In the genomic region with DNA sequence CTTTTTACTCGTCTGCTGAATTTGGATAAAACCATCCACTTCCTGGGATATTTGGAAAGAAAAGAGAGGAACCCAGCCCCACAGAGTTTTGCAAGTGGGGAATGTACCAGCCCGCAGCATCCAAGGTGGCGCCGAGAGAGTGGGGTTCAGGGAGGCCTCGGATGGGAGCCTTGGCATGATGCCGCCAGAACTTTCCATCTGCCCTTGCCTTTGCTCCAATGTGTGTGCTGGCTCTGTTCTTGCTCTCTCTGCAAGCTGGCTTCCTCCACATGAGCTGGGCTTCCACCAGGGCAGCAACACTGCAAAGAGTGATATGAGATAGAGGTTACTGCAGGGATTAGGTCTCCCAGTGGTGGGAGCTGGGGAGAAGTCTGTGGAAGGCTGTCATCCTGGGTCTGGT, we compare ENCODE assay signal across 39 cellular contexts. TPM values are rescaled to one million over a fixed set of nuclear protein-coding genes. Genes with fewer than 3 reads are reported as not detected.
"Had no signal": no experiment of that assay in that cellular context is flagged by ENCODE, and none has a peak within 500 bp of the region (broad histone marks: within the 10 kb centered on the region; RNA-seq: fewer than 3 reads in every experiment).

No MANE protein-coding gene starts in this region.

- H3K36me3 Mint-ChIP-seq: activated CD8-positive, alpha-beta memory T cell treated with anti-CD3 and anti-CD28 coated beads, Interleukin-2, amount 10 ng/mL, durations not matched to agents 7 days and 5 days; activated naive CD4-positive, alpha-beta T cell treated with anti-CD3 and anti-CD28 coated beads, Interleukin-2, amount 10 ng/mL, durations not matched to agents 7 days and 5 days; activated naive CD4-positive, alpha-beta T cell treated with anti-CD3 and anti-CD28 coated beads, Interleukin-2, amount 50 U/mL, for 24 hours; activated naive CD8-positive, alpha-beta T cell; activated naive CD8-positive, alpha-beta T cell treated with anti-CD3 and anti-CD28 coated beads, Interleukin-2, amount 10 ng/mL, durations not matched to agents 7 days and 5 days; brain had no signal

- H3K36me3 ChIP-seq: ascending aorta, cardiac muscle cell had no signal

- FAIRE-seq: bronchial epithelial cell, TTC549 had no signal

- H3K4me1 Mint-ChIP-seq: activated B cell treated with CpG ODN at 0.5 μM for 24 hours; activated CD4-positive, alpha-beta memory T cell treated with anti-CD3 and anti-CD28 coated beads, Interleukin-2, amount 10 ng/mL, durations not matched to agents 7 days and 5 days; activated CD4-positive, alpha-beta T cell treated with anti-CD3 and anti-CD28 coated beads for 36 hours; activated CD4-positive, alpha-beta T cell treated with anti-CD3 and anti-CD28 coated beads, Interleukin-2, amount 10 ng/mL, durations not matched to agents 7 days and 5 days; activated CD8-positive, alpha-beta memory T cell treated with anti-CD3 and anti-CD28 coated beads, Interleukin-2, amount 10 ng/mL, durations not matched to agents 7 days and 5 days; activated naive CD4-positive, alpha-beta T cell treated with anti-CD3 and anti-CD28 coated beads, Interleukin-2, amount 10 ng/mL, durations not matched to agents 7 days and 5 days; activated naive CD4-positive, alpha-beta T cell treated with anti-CD3 and anti-CD28 coated beads, Interleukin-2, amount 50 U/mL, for 24 hours; activated naive CD8-positive, alpha-beta T cell treated with anti-CD3 and anti-CD28 coated beads, Interleukin-2, amount 10 ng/mL, durations not matched to agents 7 days and 5 days; activated naive CD8-positive, alpha-beta T cell treated with anti-CD3 and anti-CD28 coated beads, Interleukin-2, amount 50 U/mL, for 24 hours; brain; central memory CD8-positive, alpha-beta T cell had no signal

- H3K27ac ChIP-seq: ascending aorta, cardiac muscle cell, VCaP had no signal

- H3K4me3 Mint-ChIP-seq: activated B cell treated with CpG ODN at 0.5 μM for 24 hours; activated CD4-positive, alpha-beta memory T cell treated with anti-CD3 and anti-CD28 coated beads, Interleukin-2, amount 10 ng/mL, durations not matched to agents 7 days and 5 days; activated CD4-positive, alpha-beta T cell treated with anti-CD3 and anti-CD28 coated beads for 36 hours; activated CD4-positive, alpha-beta T cell treated with anti-CD3 and anti-CD28 coated beads, Interleukin-2, amount 10 ng/mL, durations not matched to agents 7 days and 5 days; activated CD8-positive, alpha-beta memory T cell treated with anti-CD3 and anti-CD28 coated beads, Interleukin-2, amount 10 ng/mL, durations not matched to agents 7 days and 5 days; activated CD8-positive, alpha-beta T cell treated with anti-CD3 and anti-CD28 coated beads, Interleukin-2, amount 10 ng/mL, durations not matched to agents 7 days and 5 days; activated naive CD4-positive, alpha-beta T cell treated with anti-CD3 and anti-CD28 coated beads, Interleukin-2, amount 10 ng/mL, durations not matched to agents 7 days and 5 days; activated naive CD4-positive, alpha-beta T cell treated with anti-CD3 and anti-CD28 coated beads, Interleukin-2, amount 50 U/mL, for 24 hours; activated naive CD8-positive, alpha-beta T cell; activated naive CD8-positive, alpha-beta T cell treated with anti-CD3 and anti-CD28 coated beads, Interleukin-2, amount 10 ng/mL, durations not matched to agents 7 days and 5 days; activated naive CD8-positive, alpha-beta T cell treated with anti-CD3 and anti-CD28 coated beads, Interleukin-2, amount 50 U/mL, for 24 hours; activated T-cell treated with anti-CD3 and anti-CD28 coated beads, Interleukin-2, amount 50 U/mL, for 24 hours; brain; central memory CD8-positive, alpha-beta T cell; T-helper 1 cell treated with Interleukin-12 subunit alpha and Interleukin-12 subunit beta and Interleukin-4 antibody, amounts not matched to agents 30 μg/mL and 1 μg/mL, for 36 hours; T-helper 2 cell treated with Interferon-gamma antibody and Interleukin-4, amounts not matched to agents 5 μg/mL and 100 μg/mL, for 36 hours had no signal

- H3K27me3 ChIP-seq: ascending aorta, cardiac muscle cell had no signal

- DNase-seq: activated B cell treated with CpG ODN at 0.5 μM for 24 hours; activated CD4-positive, alpha-beta memory T cell treated with anti-CD3 and anti-CD28 coated beads, Interleukin-2, amount 10 ng/mL, durations not matched to agents 7 days and 5 days; activated CD4-positive, alpha-beta T cell treated with anti-CD3 and anti-CD28 coated beads for 1 hour; activated CD4-positive, alpha-beta T cell treated with anti-CD3 and anti-CD28 coated beads for 36 hours; activated CD4-positive, alpha-beta T cell treated with anti-CD3 and anti-CD28 coated beads for 48 hours; activated CD4-positive, alpha-beta T cell treated with anti-CD3 and anti-CD28 coated beads, Interleukin-2, amount 10 ng/mL, durations not matched to agents 7 days and 5 days; activated CD4-positive, alpha-beta T cell treated with anti-CD3 and anti-CD28 coated beads, Interleukin-2, amount 50 U/mL, for 48 hours; activated CD8-positive, alpha-beta memory T cell treated with anti-CD3 and anti-CD28 coated beads for 24 hours; activated CD8-positive, alpha-beta memory T cell treated with anti-CD3 and anti-CD28 coated beads, Interleukin-2, amount 10 ng/mL, durations not matched to agents 7 days and 5 days; activated CD8-positive, alpha-beta memory T cell treated with anti-CD3 and anti-CD28 coated beads, Interleukin-2, amount 50 U/mL, for 48 hours; activated CD8-positive, alpha-beta T cell treated with anti-CD3 and anti-CD28 coated beads, Interleukin-2, amount 10 ng/mL, durations not matched to agents 7 days and 5 days; activated effector memory CD4-positive, alpha-beta T cell treated with Interleukin-2 at 50 U/mL for 16 hours; activated gamma-delta T cell; activated naive CD4-positive, alpha-beta T cell treated with anti-CD3 and anti-CD28 coated beads, Interleukin-2, amount 10 ng/mL, durations not matched to agents 7 days and 5 days; activated naive CD4-positive, alpha-beta T cell treated with Interleukin-2 at 50 U/mL for 16 hours; activated naive CD8-positive, alpha-beta T cell treated with anti-CD3 and anti-CD28 coated beads, Interleukin-2, amount 10 ng/mL, durations not matched to agents 7 days and 5 days; activated naive CD8-positive, alpha-beta T cell treated with anti-CD3 and anti-CD28 coated beads, Interleukin-2, amount 50 U/mL, for 24 hours; activated T-cell treated with anti-CD3 and anti-CD28 coated beads, Interleukin-2, amount 50 U/mL, for 24 hours; activated T-cell treated with anti-CD3 and anti-CD28 coated beads, Interleukin-2, amount 50 U/mL, for 48 hours; amygdala; anterior cingulate cortex; caudate nucleus; cerebellar nuclear complex; T-helper 1 cell; T-helper 2 cell; T-helper 9 cell had no signal

- H3K9me3 Mint-ChIP-seq: activated B cell treated with CpG ODN at 0.5 μM for 24 hours; activated naive CD4-positive, alpha-beta T cell treated with anti-CD3 and anti-CD28 coated beads, Interleukin-2, amount 50 U/mL, for 24 hours; T-helper 1 cell treated with Interleukin-12 subunit alpha and Interleukin-12 subunit beta and Interleukin-4 antibody, amounts not matched to agents 30 μg/mL and 1 μg/mL, for 36 hours had no signal

- ATAC-seq: activated CD4-positive, alpha-beta T cell treated with anti-CD3 and anti-CD28 coated beads for 36 hours; activated CD8-positive, alpha-beta memory T cell treated with anti-CD3 and anti-CD28 coated beads, Interleukin-2, amount 10 ng/mL, durations not matched to agents 7 days and 5 days; activated CD8-positive, alpha-beta T cell treated with anti-CD3 and anti-CD28 coated beads, Interleukin-2, amount 10 ng/mL, durations not matched to agents 7 days and 5 days; activated naive CD8-positive, alpha-beta T cell treated with anti-CD3 and anti-CD28 coated beads, Interleukin-2, amount 50 U/mL, for 24 hours had no signal

- H3K4me1 ChIP-seq: ascending aorta had no signal

- H3K9me3 ChIP-seq: ascending aorta had no signal

- H3K27me3 Mint-ChIP-seq: activated B cell treated with CpG ODN at 0.5 μM for 24 hours; activated CD4-positive, alpha-beta memory T cell treated with anti-CD3 and anti-CD28 coated beads, Interleukin-2, amount 10 ng/mL, durations not matched to agents 7 days and 5 days; activated CD4-positive, alpha-beta T cell treated with anti-CD3 and anti-CD28 coated beads, Interleukin-2, amount 10 ng/mL, durations not matched to agents 7 days and 5 days; activated CD8-positive, alpha-beta memory T cell treated with anti-CD3 and anti-CD28 coated beads, Interleukin-2, amount 10 ng/mL, durations not matched to agents 7 days and 5 days; activated naive CD4-positive, alpha-beta T cell treated with anti-CD3 and anti-CD28 coated beads, Interleukin-2, amount 10 ng/mL, durations not matched to agents 7 days and 5 days; activated T-cell treated with anti-CD3 and anti-CD28 coated beads, Interleukin-2, amount 50 U/mL, for 24 hours had no signal

- H3K4me3 ChIP-seq: ascending aorta, cardiac muscle cell had no signal

- H3K27ac Mint-ChIP-seq: activated B cell treated with CpG ODN at 0.5 μM for 24 hours; activated CD4-positive, alpha-beta memory T cell treated with anti-CD3 and anti-CD28 coated beads, Interleukin-2, amount 10 ng/mL, durations not matched to agents 7 days and 5 days; activated CD4-positive, alpha-beta T cell treated with anti-CD3 and anti-CD28 coated beads for 36 hours; activated CD4-positive, alpha-beta T cell treated with anti-CD3 and anti-CD28 coated beads, Interleukin-2, amount 10 ng/mL, durations not matched to agents 7 days and 5 days; activated CD8-positive, alpha-beta memory T cell treated with anti-CD3 and anti-CD28 coated beads, Interleukin-2, amount 10 ng/mL, durations not matched to agents 7 days and 5 days; activated CD8-positive, alpha-beta T cell treated with anti-CD3 and anti-CD28 coated beads, Interleukin-2, amount 10 ng/mL, durations not matched to agents 7 days and 5 days; activated naive CD4-positive, alpha-beta T cell treated with anti-CD3 and anti-CD28 coated beads, Interleukin-2, amount 10 ng/mL, durations not matched to agents 7 days and 5 days; activated naive CD4-positive, alpha-beta T cell treated with anti-CD3 and anti-CD28 coated beads, Interleukin-2, amount 50 U/mL, for 24 hours; activated naive CD8-positive, alpha-beta T cell; activated naive CD8-positive, alpha-beta T cell treated with anti-CD3 and anti-CD28 coated beads, Interleukin-2, amount 10 ng/mL, durations not matched to agents 7 days and 5 days; activated naive CD8-positive, alpha-beta T cell treated with anti-CD3 and anti-CD28 coated beads, Interleukin-2, amount 50 U/mL, for 24 hours; activated T-cell treated with anti-CD3 and anti-CD28 coated beads, Interleukin-2, amount 50 U/mL, for 24 hours; activated T-helper 2 cell treated with anti-CD3 and anti-CD28 coated beads, Interferon-gamma antibody, Interleukin-2, Interleukin-4, amounts not matched to agents 10 μg/mL and 5 μg/mL and 100 μg/mL, durations not matched to agents 14 hours and 24 hours and 36 hours; brain; T-helper 1 cell treated with Interleukin-12 subunit alpha and Interleukin-12 subunit beta and Interleukin-4 antibody, amounts not matched to agents 30 μg/mL and 1 μg/mL, for 36 hours; T-helper 2 cell treated with Interferon-gamma antibody and Interleukin-4, amounts not matched to agents 5 μg/mL and 100 μg/mL, for 36 hours had no signal

RNA-seq across cellular contexts. Expression of gene SERPINA12, which starts 6.6 kb away (rescaled TPM):
- total RNA-seq: activated B cell treated with CpG ODN at 0.5 μM for 24 hours; activated CD4-positive, alpha-beta memory T cell treated with anti-CD3 and anti-CD28 coated beads, Interleukin-2, amount 10 ng/mL, durations not matched to agents 7 days and 5 days; activated CD4-positive, alpha-beta T cell treated with anti-CD3 and anti-CD28 coated beads for 36 hours; activated CD4-positive, alpha-beta T cell treated with anti-CD3 and anti-CD28 coated beads, Interleukin-2, amount 10 ng/mL, durations not matched to agents 7 days and 5 days; activated CD8-positive, alpha-beta memory T cell treated with anti-CD3 and anti-CD28 coated beads, Interleukin-2, amount 10 ng/mL, durations not matched to agents 7 days and 5 days; activated CD8-positive, alpha-beta T cell treated with anti-CD3 and anti-CD28 coated beads, Interleukin-2, amount 10 ng/mL, durations not matched to agents 7 days and 5 days; activated naive CD8-positive, alpha-beta T cell treated with anti-CD3 and anti-CD28 coated beads, Interleukin-2, amount 10 ng/mL, durations not matched to agents 7 days and 5 days; activated T-helper 2 cell treated with anti-CD3 and anti-CD28 coated beads, Interferon-gamma antibody, Interleukin-2, Interleukin-4, amounts not matched to agents 10 μg/mL and 5 μg/mL and 100 μg/mL, durations not matched to agents 14 hours and 24 hours and 36 hours; ascending aorta; bronchial epithelial cell; cardiac muscle cell had no signal
- polyA plus RNA-seq: adipose tissue, cardiac muscle cell had no signal

RNA-seq across cellular contexts. Expression of gene SERPINA9, which starts 39.9 kb away (rescaled TPM):
- total RNA-seq: activated CD4-positive, alpha-beta memory T cell treated with anti-CD3 and anti-CD28 coated beads, Interleukin-2, amount 10 ng/mL, durations not matched to agents 7 days and 5 days; activated CD4-positive, alpha-beta T cell treated with anti-CD3 and anti-CD28 coated beads for 36 hours; activated CD4-positive, alpha-beta T cell treated with anti-CD3 and anti-CD28 coated beads, Interleukin-2, amount 10 ng/mL, durations not matched to agents 7 days and 5 days; activated CD8-positive, alpha-beta memory T cell treated with anti-CD3 and anti-CD28 coated beads, Interleukin-2, amount 10 ng/mL, durations not matched to agents 7 days and 5 days; activated CD8-positive, alpha-beta T cell treated with anti-CD3 and anti-CD28 coated beads, Interleukin-2, amount 10 ng/mL, durations not matched to agents 7 days and 5 days; activated naive CD8-positive, alpha-beta T cell treated with anti-CD3 and anti-CD28 coated beads, Interleukin-2, amount 10 ng/mL, durations not matched to agents 7 days and 5 days; activated T-helper 2 cell treated with anti-CD3 and anti-CD28 coated beads, Interferon-gamma antibody, Interleukin-2, Interleukin-4, amounts not matched to agents 10 μg/mL and 5 μg/mL and 100 μg/mL, durations not matched to agents 14 hours and 24 hours and 36 hours; ascending aorta; bronchial epithelial cell; cardiac muscle cell had no signal
- polyA plus RNA-seq: adipose tissue, cardiac muscle cell had no signal

RNA-seq across cellular contexts. Expression of gene SERPINA4, which starts 45.4 kb away (rescaled TPM):
- total RNA-seq: activated B cell treated with CpG ODN at 0.5 μM for 24 hours; activated CD4-positive, alpha-beta memory T cell treated with anti-CD3 and anti-CD28 coated beads, Interleukin-2, amount 10 ng/mL, durations not matched to agents 7 days and 5 days; activated CD4-positive, alpha-beta T cell treated with anti-CD3 and anti-CD28 coated beads for 36 hours; activated CD4-positive, alpha-beta T cell treated with anti-CD3 and anti-CD28 coated beads, Interleukin-2, amount 10 ng/mL, durations not matched to agents 7 days and 5 days; activated CD8-positive, alpha-beta memory T cell treated with anti-CD3 and anti-CD28 coated beads, Interleukin-2, amount 10 ng/mL, durations not matched to agents 7 days and 5 days; activated CD8-positive, alpha-beta T cell treated with anti-CD3 and anti-CD28 coated beads, Interleukin-2, amount 10 ng/mL, durations not matched to agents 7 days and 5 days; activated naive CD8-positive, alpha-beta T cell treated with anti-CD3 and anti-CD28 coated beads, Interleukin-2, amount 10 ng/mL, durations not matched to agents 7 days and 5 days; activated T-helper 2 cell treated with anti-CD3 and anti-CD28 coated beads, Interferon-gamma antibody, Interleukin-2, Interleukin-4, amounts not matched to agents 10 μg/mL and 5 μg/mL and 100 μg/mL, durations not matched to agents 14 hours and 24 hours and 36 hours; ascending aorta; bronchial epithelial cell; cardiac muscle cell had no signal
- polyA plus RNA-seq: cardiac muscle cell had no signal
